Comparison of ENCODE assay signal across 8 cellular contexts in the genomic region with DNA sequence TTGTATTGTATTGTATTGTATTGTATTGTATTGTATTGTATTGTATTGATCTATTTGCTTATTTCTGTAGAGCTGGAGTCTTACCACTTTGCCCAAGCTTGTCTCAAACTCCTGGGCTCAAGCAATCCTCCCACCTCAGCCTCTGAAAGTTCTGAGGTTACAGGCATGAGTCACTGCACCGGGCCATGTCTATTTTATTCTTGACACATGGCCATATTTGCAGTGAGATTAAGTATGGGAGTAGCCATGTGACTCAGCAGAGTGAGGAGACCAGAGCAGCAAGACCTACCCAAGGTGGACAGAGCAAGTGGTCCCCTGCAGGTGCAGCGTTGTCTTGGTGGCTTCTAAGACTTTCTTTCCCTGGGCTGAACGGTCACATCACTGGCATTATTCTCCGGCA. TPM values are rescaled to one million over a fixed set of nuclear protein-coding genes. Genes with fewer than 3 reads are reported as not detected.
DNase-seq lines count a peak whose midpoint lies in the region; ATAC-seq and TF ChIP-seq lines count a peak whose summit lies in the region.

No MANE protein-coding gene starts in this region.

- ATAC-seq in GM19395 (IDR thresholded peaks at IDR 0.05; ENCODE audit: unreplicated experiment) (peak; percentile 92), HG03432 (IDR thresholded peaks at IDR 0.05; ENCODE audit: unreplicated experiment) (peak; percentile 91), left lobe of liver (no peak)

- no peak for TF ChIP-seq CTCF in astrocyte of the spinal cord (IDR thresholded peaks at IDR 0.05; ENCODE audit: low read depth, low read length)

- in situ Hi-C loops in astrocyte of the spinal cord (cut with HindIII; ENCODE audit: low sequenced_read_pairs) = no loop called here

- no peak overlapping the region for H3K4me3 ChIP-seq in astrocyte of the spinal cord (ENCODE audit: low read depth, low read length)

- peak; percentile 18 for DNase-seq in AG08395 (ENCODE audit: low spot score)
- peak; percentile 67 for DNase-seq in astrocyte of the spinal cord (ENCODE audit: low read depth, low spot score)
- DNase-seq in left lobe of liver (ENCODE audit: low spot score) = no peak
- DNase-seq in DMS79 (lab: John Stamatoyannopoulos, UW) = no peak
- no peak for DNase-seq in NCI-H69 (lab: John Stamatoyannopoulos, UW)
- no peak for DNase-seq in pons (ENCODE audit: low spot score)

RNA-seq across cellular contexts. Expression of gene UBAC2, which starts 49.1 kb away (rescaled TPM):
- total RNA-seq in left lobe of liver = 33.4 TPM

Comparison
In these comparisons a context has a peak if more than half of its experiments do, and no peak if none do; other contexts are left out.
1. DNase-seq: peak in AG08395 (single experiment) and astrocyte of the spinal cord (single experiment); none in left lobe of liver (single experiment), DMS79 (single experiment), NCI-H69 (single experiment) and pons (single experiment).